In the genomic region with DNA sequence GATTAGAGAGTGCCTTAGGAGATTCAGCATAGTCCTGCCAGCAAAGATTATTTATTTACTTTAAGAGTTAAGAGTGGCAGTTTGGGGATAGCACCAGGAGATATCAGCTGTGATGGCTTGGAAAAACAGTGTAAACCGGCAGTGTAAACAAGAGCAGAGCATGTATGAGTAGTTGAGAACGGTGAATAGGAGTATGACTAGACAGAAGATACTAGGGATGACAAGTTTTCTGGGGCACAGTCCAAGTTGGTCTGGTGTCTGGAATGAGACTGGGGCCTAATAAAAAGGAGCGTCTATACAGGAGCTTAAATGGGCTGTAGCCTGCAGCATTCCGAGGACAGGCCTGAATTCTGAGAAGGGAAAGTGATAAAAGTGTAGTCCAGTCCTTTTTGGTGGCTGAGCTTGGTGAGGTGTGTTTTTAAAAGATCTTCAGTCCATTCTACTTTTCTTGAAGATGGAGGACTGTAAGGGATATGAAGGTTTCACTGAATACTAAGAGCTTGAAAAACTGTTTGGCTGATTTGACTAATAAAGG, we compare ENCODE assay signal across 8 cellular contexts.
DNase-seq lines count a peak whose midpoint lies in the region; ATAC-seq and TF ChIP-seq lines count a peak whose summit lies in the region.
"Not testable (repeated sequence)": the region's sequence is repeated elsewhere in the genome, so short reads cannot be mapped to it uniquely, and the experiment has no call there.

No MANE protein-coding gene starts in this region.

- not testable (repeated sequence) for H3K36me3 Mint-ChIP-seq in chondrocyte (ENCODE audit: low read depth)

- H3K9me2 ChIP-seq in PC-3 (replicated peaks; ENCODE audit: low read length); hepatocyte (replicated peaks; ENCODE audit: insufficient read depth): not testable (repeated sequence)

- H3K27ac Mint-ChIP-seq in chondrocyte (ENCODE audit: unreplicated experiment): peak overlapping the region; percentile 75

- not testable (repeated sequence) for TF ChIP-seq CTCF in PC-3 (conservative IDR thresholded peaks at IDR 0.05; ENCODE audit: low read depth, low read length); chondrocyte (IDR thresholded peaks at IDR 0.05); hepatocyte (IDR thresholded peaks at IDR 0.05; ENCODE audit: poor library complexity); sigmoid colon (IDR thresholded peaks at IDR 0.05)

- BruUV-seq in PC-3 (replicated peaks; lab: Mats Ljungman, UMichigan): not testable (repeated sequence)

- not testable (repeated sequence) for H2AFZ ChIP-seq in ACC112 (ENCODE audit: low read length, unreplicated experiment); PC-3 (ENCODE audit: low read length); hepatocyte

- H3K27me3 ChIP-seq in ACC112 (ENCODE audit: insufficient read depth, low read length); H7 (ENCODE audit: control insufficient read depth, insufficient read depth, low read length); HUES6 (ENCODE audit: control insufficient read depth, insufficient read depth, low read length); PC-3 (ENCODE audit: low read length); hepatocyte; sigmoid colon: not testable (repeated sequence)

- TF ChIP-seq EP300 in sigmoid colon (IDR thresholded peaks at IDR 0.05): not testable (repeated sequence)

- not testable (repeated sequence) for H3K4me3 ChIP-seq in ACC112 (ENCODE audit: low read depth, low read length); PC-3 (ENCODE audit: low read length); hepatocyte; mesodermal cell (ENCODE audit: extremely low read depth, insufficient read depth, low read length, poor library complexity, severe bottlenecking); sigmoid colon
- peak overlapping the region; percentile 20 for H3K4me3 ChIP-seq in H7 (ENCODE audit: insufficient read depth, low read depth, low read length)
- peak overlapping the region; percentile 55 for H3K4me3 ChIP-seq in HUES6 (ENCODE audit: low read depth, low read length)

- not testable (repeated sequence) for H3K4me3 Mint-ChIP-seq in chondrocyte (ENCODE audit: unreplicated experiment)

- CTCF ChIA-PET in PC-3 (lab: Charles Lee): not testable (repeated sequence)

- not testable (repeated sequence) for TF ChIP-seq POLR2A in sigmoid colon (IDR thresholded peaks at IDR 0.05)

- intact Hi-C loops in PC-3 (cut with micrococcal nuclease); sigmoid colon (cut with DNase I): not testable (repeated sequence)

- H3K9me3 Mint-ChIP-seq in chondrocyte (ENCODE audit: low read depth): not testable (repeated sequence)

- 18% methylated on average over 4 of the region's 4 CpGs for WGBS in hepatocyte (ENCODE audit: low lambda C conversion rate, missing lambda C conversion rate)
- WGBS in mesodermal cell (ENCODE audit: insufficient coverage in 2 of 2), 2 experiments: no CpG with 5 or more reads among the region's 4 CpGs
- WGBS in sigmoid colon, 2 donors: 71 to 73% methylated on average over 4 of the region's 4 CpGs

- H3K79me2 ChIP-seq in ACC112 (ENCODE audit: control insufficient read depth, insufficient read depth, low read length, unreplicated experiment); PC-3 (ENCODE audit: low read length); hepatocyte: not testable (repeated sequence)

- not testable (repeated sequence) for H3F3A ChIP-seq in PC-3 (ENCODE audit: low read length, unreplicated experiment)

- not testable (repeated sequence) for H3K4me1 ChIP-seq in ACC112 (ENCODE audit: control insufficient read depth, insufficient read depth, low read length, unreplicated experiment); PC-3 (ENCODE audit: insufficient read depth, low read length); mesodermal cell (ENCODE audit: control insufficient read depth, insufficient read depth, low read length, poor library complexity, severe bottlenecking)
- H3K4me1 ChIP-seq in HUES6 (ENCODE audit: control insufficient read depth, insufficient read depth, low read length): peaks cover 42% of the 10 kb centered on the region
- peaks cover 24% of the 10 kb centered on the region for H3K4me1 ChIP-seq in hepatocyte (ENCODE audit: insufficient read depth)
- H3K4me1 ChIP-seq in sigmoid colon: peaks cover 0 to 17% (median 11%) of the 10 kb centered on the region in 4 donors

- H3K27me3 Mint-ChIP-seq in chondrocyte (ENCODE audit: low read depth): peaks cover 14% of the 10 kb centered on the region

- peak overlapping the region; percentile 88 for H3K9ac ChIP-seq in HUES6 (ENCODE audit: low read length)
- H3K9ac ChIP-seq in PC-3 (ENCODE audit: low read length): not testable (repeated sequence)

- POLR2A ChIA-PET in PC-3 (lab: Charles Lee; ENCODE audit: unreplicated experiment): not testable (repeated sequence)

- not testable (repeated sequence) for ATAC-seq in PC-3

- not testable (repeated sequence) for H3K9me3 ChIP-seq in HUES6 (ENCODE audit: control insufficient read depth, insufficient read depth, low read depth, low read length); PC-3 (ENCODE audit: low read length); hepatocyte (ENCODE audit: low read depth); mesodermal cell (ENCODE audit: control insufficient read depth, low read length); sigmoid colon

- not testable (repeated sequence) for H4K20me1 ChIP-seq in PC-3 (ENCODE audit: low read length); hepatocyte (ENCODE audit: insufficient read depth, poor library complexity, severe bottlenecking)

- H3K4me2 ChIP-seq in PC-3 (ENCODE audit: low read length) (peak overlapping the region; percentile 35; the same call in 1 of the 2 replicates), hepatocyte (peak overlapping the region; percentile 51)

- H3K4me1 Mint-ChIP-seq in chondrocyte (ENCODE audit: low read depth): peaks cover 13% of the 10 kb centered on the region

- H3K27ac ChIP-seq in ACC112 (ENCODE audit: low read depth, low read length): peak overlapping the region; percentile 37
- H3K27ac ChIP-seq in HUES6 (ENCODE audit: low read depth, low read length): peak overlapping the region; percentile 80; the same call in 1 of the 2 replicates
- H3K27ac ChIP-seq in PC-3 (ENCODE audit: low read length): peak overlapping the region; percentile 70
- peak overlapping the region; percentile 75 for H3K27ac ChIP-seq in hepatocyte
- H3K27ac ChIP-seq in mesodermal cell (ENCODE audit: low read depth, low read length, severe bottlenecking): peak overlapping the region; percentile 49
- H3K27ac ChIP-seq in sigmoid colon: peak overlapping the region in 3 of 4 donors; percentile 46 to 68 (median 49)

- DNase-seq in H7; chondrocyte (ENCODE audit: low spot score); hepatocyte (ENCODE audit: low spot score); sigmoid colon: not testable (repeated sequence)
- peak; percentile 42 for DNase-seq in PC-3

- H3K36me3 ChIP-seq in ACC112 (ENCODE audit: insufficient read depth, low read length); PC-3 (ENCODE audit: low read depth, low read length); hepatocyte (replicated peaks; ENCODE audit: insufficient read depth, low read depth); mesodermal cell (ENCODE audit: control insufficient read depth, insufficient read depth, low read length); sigmoid colon: not testable (repeated sequence)
- H3K36me3 ChIP-seq in H7 (replicated peaks; ENCODE audit: control insufficient read depth, insufficient read depth, low read length) (peaks cover 31% of the 10 kb centered on the region), HUES6 (ENCODE audit: control insufficient read depth, insufficient read depth, low read length) (peaks cover 55% of the 10 kb centered on the region)
